ENCODE assay signal across 18 cellular contexts in the genomic region with DNA sequence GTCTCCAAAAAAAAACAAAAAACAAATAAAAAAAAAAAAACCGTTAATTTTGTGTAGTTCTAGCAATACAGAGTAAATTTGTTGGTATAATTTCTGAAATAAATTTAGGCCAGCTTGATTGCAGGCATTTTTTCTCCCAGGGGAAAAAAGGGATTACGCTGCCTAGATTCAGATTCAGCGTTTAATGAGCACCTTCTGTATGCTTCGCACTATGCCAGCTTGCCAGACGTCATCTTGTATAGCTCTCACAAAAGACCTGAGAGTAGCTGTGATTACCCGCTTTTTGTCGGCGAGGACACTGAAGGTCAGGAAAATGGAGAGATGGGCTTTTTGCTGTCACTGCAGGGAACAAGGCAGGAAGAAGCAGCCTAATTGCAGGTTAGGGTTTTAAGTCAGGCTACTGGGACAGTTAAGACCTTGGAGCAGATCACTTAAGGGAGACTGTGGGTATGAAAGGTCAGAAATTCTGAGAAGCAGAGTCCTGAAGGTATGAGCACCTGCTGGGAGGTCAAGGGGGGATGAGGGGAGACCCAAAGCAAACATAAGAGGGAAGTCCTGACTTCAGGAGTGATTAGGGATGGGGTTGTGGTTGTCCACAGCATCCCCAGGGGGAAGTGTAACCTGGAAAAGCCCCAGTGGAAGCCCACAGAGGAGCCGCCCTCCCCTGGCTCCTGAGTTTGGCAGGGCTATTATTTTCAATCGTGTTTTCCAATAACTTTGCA.
"Had no signal": no experiment of that assay in that cellular context is flagged by ENCODE, and none has a peak within 500 bp of the region (broad histone marks: within the 10 kb centered on the region; RNA-seq: fewer than 3 reads in every experiment).

No MANE protein-coding gene starts in this region.

- H3K27ac Mint-ChIP-seq: activated B cell treated with CpG ODN at 0.5 μM for 24 hours; activated CD4-positive, alpha-beta T cell treated with anti-CD3 and anti-CD28 coated beads, Interleukin-2, amount 10 ng/mL, durations not matched to agents 7 days and 5 days; activated naive CD4-positive, alpha-beta T cell treated with anti-CD3 and anti-CD28 coated beads, Interleukin-2, amount 50 U/mL, for 24 hours; activated T-helper 2 cell treated with anti-CD3 and anti-CD28 coated beads, Interferon-gamma antibody, Interleukin-2, Interleukin-4, amounts not matched to agents 10 μg/mL and 5 μg/mL and 100 μg/mL, durations not matched to agents 14 hours and 24 hours and 36 hours; naive B cell had no signal

- H3K27ac ChIP-seq: body of pancreas, coronary artery, gastroesophageal sphincter, hepatocyte, lower lobe of right lung, neutrophil, right atrium auricular region, tibial artery had no signal

- H3K4me3 ChIP-seq: body of pancreas, coronary artery, gastroesophageal sphincter, hepatocyte, lower lobe of right lung, right atrium auricular region, tibial artery had no signal

- ATAC-seq: body of pancreas, lower lobe of right lung had no signal

- H3K79me2 ChIP-seq: hepatocyte had no signal

- H3K4me2 ChIP-seq: hepatocyte had no signal

- H3K4me3 Mint-ChIP-seq: activated B cell treated with CpG ODN at 0.5 μM for 24 hours; activated CD4-positive, alpha-beta T cell treated with anti-CD3 and anti-CD28 coated beads, Interleukin-2, amount 10 ng/mL, durations not matched to agents 7 days and 5 days; activated naive CD4-positive, alpha-beta T cell treated with anti-CD3 and anti-CD28 coated beads, Interleukin-2, amount 50 U/mL, for 24 hours had no signal

- DNase-seq: activated B cell treated with CpG ODN at 0.5 μM for 24 hours; activated CD4-positive, alpha-beta T cell treated with anti-CD3 and anti-CD28 coated beads, Interleukin-2, amount 10 ng/mL, durations not matched to agents 7 days and 5 days; amniotic stem cell; body of pancreas; central memory CD4-positive, alpha-beta T cell; effector CD8-positive, alpha-beta T cell; lower lobe of right lung; midbrain; naive B cell; small intestine had no signal

- H3K27me3 Mint-ChIP-seq: activated naive CD4-positive, alpha-beta T cell treated with anti-CD3 and anti-CD28 coated beads, Interleukin-2, amount 50 U/mL, for 24 hours had no signal

- H3K36me3 Mint-ChIP-seq: activated naive CD4-positive, alpha-beta T cell treated with anti-CD3 and anti-CD28 coated beads, Interleukin-2, amount 50 U/mL, for 24 hours; naive B cell had no signal

- H2AFZ ChIP-seq: hepatocyte had no signal

- H3K36me3 ChIP-seq: neutrophil, right atrium auricular region had no signal

- H3K9me3 Mint-ChIP-seq: activated B cell treated with CpG ODN at 0.5 μM for 24 hours; activated CD4-positive, alpha-beta T cell treated with anti-CD3 and anti-CD28 coated beads, Interleukin-2, amount 10 ng/mL, durations not matched to agents 7 days and 5 days; activated naive CD4-positive, alpha-beta T cell treated with anti-CD3 and anti-CD28 coated beads, Interleukin-2, amount 50 U/mL, for 24 hours; activated T-helper 2 cell treated with anti-CD3 and anti-CD28 coated beads, Interferon-gamma antibody, Interleukin-2, Interleukin-4, amounts not matched to agents 10 μg/mL and 5 μg/mL and 100 μg/mL, durations not matched to agents 14 hours and 24 hours and 36 hours; naive B cell had no signal

- H3K27me3 ChIP-seq: body of pancreas, gastroesophageal sphincter, hepatocyte, right atrium auricular region, tibial artery had no signal

- FAIRE-seq: small intestine had no signal

- H3K9me3 ChIP-seq: body of pancreas, gastroesophageal sphincter, lower lobe of right lung, neutrophil, right atrium auricular region, tibial artery had no signal
